In the genomic region with DNA sequence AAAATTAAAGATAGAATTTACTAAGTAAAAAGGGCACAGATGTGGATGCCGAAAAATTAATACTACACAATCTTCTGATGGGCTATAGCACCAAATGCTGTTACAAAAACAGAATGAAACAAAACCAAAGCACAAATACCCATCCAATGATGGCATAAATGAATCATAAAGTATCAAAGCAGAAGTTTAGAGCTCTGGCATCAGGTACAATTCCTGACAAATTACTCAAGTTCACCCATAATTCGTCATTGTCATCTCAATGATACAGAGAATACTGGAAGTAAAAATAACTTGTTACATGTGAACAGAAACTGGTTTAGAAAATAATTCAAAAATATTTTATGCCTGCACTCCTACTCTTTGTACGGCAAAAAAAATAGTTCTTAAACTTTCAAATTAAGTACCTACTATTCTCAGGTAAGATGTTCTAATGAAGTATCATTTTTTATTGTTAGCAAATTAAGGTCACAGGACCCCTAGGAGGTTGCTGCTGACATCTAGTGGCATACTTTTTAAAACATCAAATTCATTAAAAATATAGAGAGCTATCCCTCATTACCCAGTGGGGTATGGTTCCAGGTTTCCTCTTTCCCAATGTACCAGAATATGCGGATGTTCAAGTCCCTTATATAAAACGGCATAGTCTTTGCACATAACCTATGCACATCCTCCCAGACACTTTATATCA, we compare ENCODE assay signal across 9 cellular contexts.
DNase-seq lines count a peak whose midpoint lies in the region; ATAC-seq and TF ChIP-seq lines count a peak whose summit lies in the region.
"Had no signal": no experiment of that assay in that cellular context is flagged by ENCODE, and none has a peak within 500 bp of the region (broad histone marks: within the 10 kb centered on the region; RNA-seq: fewer than 3 reads in every experiment).

No MANE protein-coding gene starts in this region.

- no peaks in the 10 kb centered on the region for H3K9me3 ChIP-seq in colonic mucosa

- peak overlapping the region; percentile 50 for H3K27ac Mint-ChIP-seq in activated naive CD8-positive, alpha-beta T cell
- H3K27ac Mint-ChIP-seq in activated naive CD8-positive, alpha-beta T cell treated with anti-CD3 and anti-CD28 coated beads, Interleukin-2, amount 50 U/mL, for 24 hours: no peak overlapping the region
- H3K27ac Mint-ChIP-seq in progenitor cell of endocrine pancreas: no peak overlapping the region
- H3K27ac Mint-ChIP-seq: dendritic cell treated with granulocyte-macrophage colony-stimulating factor and Interleukin-4, amounts not matched to agents 40 ng/mL and 50 ng/mL, for 4 days had no signal

- DNase-seq in activated naive CD8-positive, alpha-beta T cell treated with anti-CD3 and anti-CD28 coated beads, Interleukin-2, amount 50 U/mL, for 24 hours: no peak
- DNase-seq in NCI-H2029 treated with DMSO at 0.1 percent for 48 hours (lab: John Stamatoyannopoulos, UW): peak; percentile 40
- DNase-seq in colonic mucosa: no peak
- DNase-seq in progenitor cell of endocrine pancreas (ENCODE audit: low spot score, unreplicated experiment): no peak
- no peak for DNase-seq in activated CD4-positive, alpha-beta T cell treated with anti-CD3 and anti-CD28 coated beads for 4 hours

- H3K9me3 Mint-ChIP-seq in activated naive CD8-positive, alpha-beta T cell (ENCODE audit: low read depth): peaks cover 4% of the 10 kb centered on the region
- peaks cover 7% of the 10 kb centered on the region for H3K9me3 Mint-ChIP-seq in activated naive CD8-positive, alpha-beta T cell treated with anti-CD3 and anti-CD28 coated beads, Interleukin-2, amount 50 U/mL, for 24 hours
- H3K9me3 Mint-ChIP-seq in progenitor cell of endocrine pancreas (ENCODE audit: low read depth): no peaks in the 10 kb centered on the region
- H3K9me3 Mint-ChIP-seq: dendritic cell treated with granulocyte-macrophage colony-stimulating factor and Interleukin-4, amounts not matched to agents 40 ng/mL and 50 ng/mL, for 4 days had no signal

- intact Hi-C loops in colonic mucosa (cut with DNase I): loop anchor here (5.0 kb wide), 2 partner anchors 368 to 588 kb away; no protein-coding TSS in a partner anchor

- H3K4me1 ChIP-seq in colonic mucosa: no peaks in the 10 kb centered on the region

- H3K4me1 Mint-ChIP-seq in activated naive CD8-positive, alpha-beta T cell (ENCODE audit: low read depth): peaks cover 21% of the 10 kb centered on the region
- H3K4me1 Mint-ChIP-seq in activated naive CD8-positive, alpha-beta T cell treated with anti-CD3 and anti-CD28 coated beads, Interleukin-2, amount 50 U/mL, for 24 hours: peaks cover 10% of the 10 kb centered on the region
- H3K4me1 Mint-ChIP-seq in progenitor cell of endocrine pancreas (ENCODE audit: low read depth): peaks cover 11% of the 10 kb centered on the region

- H3K36me3 Mint-ChIP-seq in activated naive CD8-positive, alpha-beta T cell: peaks cover 11% of the 10 kb centered on the region
- no peaks in the 10 kb centered on the region for H3K36me3 Mint-ChIP-seq in activated naive CD8-positive, alpha-beta T cell treated with anti-CD3 and anti-CD28 coated beads, Interleukin-2, amount 50 U/mL, for 24 hours (ENCODE audit: low read depth)
- no peaks in the 10 kb centered on the region for H3K36me3 Mint-ChIP-seq in progenitor cell of endocrine pancreas (ENCODE audit: insufficient read depth)

- no peak overlapping the region for H3K9ac ChIP-seq in colonic mucosa (ENCODE audit: low read depth in 2 of 2, low read length in 2 of 2)

- no peaks in the 10 kb centered on the region for H3K27me3 Mint-ChIP-seq in activated naive CD8-positive, alpha-beta T cell
- no peaks in the 10 kb centered on the region for H3K27me3 Mint-ChIP-seq in activated naive CD8-positive, alpha-beta T cell treated with anti-CD3 and anti-CD28 coated beads, Interleukin-2, amount 50 U/mL, for 24 hours
- H3K27me3 Mint-ChIP-seq in progenitor cell of endocrine pancreas: peaks cover 2% of the 10 kb centered on the region
- H3K27me3 Mint-ChIP-seq: dendritic cell treated with granulocyte-macrophage colony-stimulating factor and Interleukin-4, amounts not matched to agents 40 ng/mL and 50 ng/mL, for 4 days had no signal

- TF ChIP-seq CTCF in colonic mucosa (IDR thresholded peaks at IDR 0.05): peak; percentile 26
- peak; percentile 58 for TF ChIP-seq CTCF in progenitor cell of endocrine pancreas (IDR thresholded peaks at IDR 0.05; ENCODE audit: unreplicated experiment)

- no peak overlapping the region for H3K4me3 Mint-ChIP-seq in activated naive CD8-positive, alpha-beta T cell
- no peak overlapping the region for H3K4me3 Mint-ChIP-seq in activated naive CD8-positive, alpha-beta T cell treated with anti-CD3 and anti-CD28 coated beads, Interleukin-2, amount 50 U/mL, for 24 hours
- no peak overlapping the region for H3K4me3 Mint-ChIP-seq in progenitor cell of endocrine pancreas (ENCODE audit: low read depth)
- H3K4me3 Mint-ChIP-seq: dendritic cell treated with granulocyte-macrophage colony-stimulating factor and Interleukin-4, amounts not matched to agents 40 ng/mL and 50 ng/mL, for 4 days had no signal

- no peaks in the 10 kb centered on the region for H3K27me3 ChIP-seq in colonic mucosa

- H3K36me3 ChIP-seq in colonic mucosa: no peaks in the 10 kb centered on the region

- no peak for ATAC-seq in activated naive CD8-positive, alpha-beta T cell treated with anti-CD3 and anti-CD28 coated beads, Interleukin-2, amount 50 U/mL, for 24 hours
- ATAC-seq in GM19351 (IDR thresholded peaks at IDR 0.05; ENCODE audit: unreplicated experiment): no peak
- no peak for ATAC-seq in HG03095 (IDR thresholded peaks at IDR 0.05; ENCODE audit: unreplicated experiment)

- H3K4me3 ChIP-seq in colonic mucosa: no peak overlapping the region

- H3K27ac ChIP-seq in colonic mucosa: no peak overlapping the region
